8 cellular contexts compared by ENCODE assay signal in genomic region chr12:57735952-57736742, GRCh38. TPM values are rescaled to one million over a fixed set of nuclear protein-coding genes. Genes with fewer than 3 reads are reported as not detected.
DNase-seq lines count a peak whose midpoint lies in the region; TF ChIP-seq lines count a peak whose summit lies in the region.

No MANE protein-coding gene starts in this region.

- peak overlapping the region; percentile 21 to 77 (median 64) for H3K4me3 ChIP-seq in dorsolateral prefrontal cortex
- peak overlapping the region; percentile 88 for H3K4me3 ChIP-seq in neural cell (ENCODE audit: low read length)

- peak; percentile 61 for TF ChIP-seq RAD21 in neural cell (conservative IDR thresholded peaks at IDR 0.05)

- CTCF ChIA-PET in Calu3 (lab: Charles Lee) = interaction anchor here (0.7 to 3.4 kb wide), 6 partner anchors 9 to 153 kb away, joined by 3 to 18 read pairs (median 6); partner anchors contain the start of gene TSPAN31

- no peak for TF ChIP-seq EP300 in neural cell (conservative IDR thresholded peaks at IDR 0.05; ENCODE audit: poor library complexity, severe bottlenecking)

- H3K36me3 ChIP-seq in neural cell (ENCODE audit: insufficient read depth, low read length) = peaks cover 16% of the 10 kb centered on the region

- no peaks in the 10 kb centered on the region for H3F3A ChIP-seq in neural cell (ENCODE audit: insufficient read depth, low read length, poor library complexity, severe bottlenecking)

- peak overlapping the region; percentile 90 for H3K4me2 ChIP-seq in neural cell (ENCODE audit: low read length)

- H3K9me2 ChIP-seq in neural cell (ENCODE audit: insufficient read depth, low read length) = no peaks in the 10 kb centered on the region

- peaks cover 92% of the 10 kb centered on the region for H3K27me3 Mint-ChIP-seq in Calu3 (ENCODE audit: unreplicated experiment)

- TF ChIP-seq CTCF in Calu3 (IDR thresholded peaks at IDR 0.05; ENCODE audit: unreplicated experiment) (no peak), dorsolateral prefrontal cortex (IDR thresholded peaks at IDR 0.05 in 54 of 56, conservative IDR thresholded peaks at IDR 0.05 in 2 of 56; ENCODE audit: low read depth in 1 of 56, partially characterized antibody in 56 of 56) (peak in 47 of 56 donors; percentile 13 to 61 (median 31)), neural cell (IDR thresholded peaks at IDR 0.05; ENCODE audit: poor library complexity, severe bottlenecking) (peak; percentile 64), GM13977 (IDR thresholded peaks at IDR 0.05; ENCODE audit: extremely low read depth, insufficient read depth, missing control alignments) (no peak)

- peak overlapping the region; percentile 57 for H3K4me3 Mint-ChIP-seq in Calu3 (ENCODE audit: low read depth, unreplicated experiment)

- no peaks in the 10 kb centered on the region for H3K9me3 Mint-ChIP-seq in Calu3 (ENCODE audit: low read depth, unreplicated experiment)

- BruUV-seq in Calu3 (replicated peaks; lab: Mats Ljungman, UMichigan) = no TSS peak

- H3K4me1 Mint-ChIP-seq in Calu3 (ENCODE audit: low read depth, unreplicated experiment) = peaks cover 28% of the 10 kb centered on the region

- H3K9ac ChIP-seq in neural cell (ENCODE audit: low read length) = peak overlapping the region; percentile 95

- H3K36me3 Mint-ChIP-seq in Calu3 (ENCODE audit: insufficient read depth, unreplicated experiment) = no peaks in the 10 kb centered on the region

- H3K9me3 ChIP-seq in neural cell (ENCODE audit: low read length) = no peaks in the 10 kb centered on the region

- no peaks in the 10 kb centered on the region for H3K79me2 ChIP-seq in neural cell (replicated peaks; ENCODE audit: insufficient read depth, low read length)

- no peak overlapping the region for H2AFZ ChIP-seq in neural cell (ENCODE audit: low read depth, low read length)

- H3K27ac ChIP-seq in dorsolateral prefrontal cortex (peak overlapping the region in 53 of 59 donors; percentile 32 to 94 (median 79)), neural cell (ENCODE audit: low read length) (no peak overlapping the region)

- in situ Hi-C loops in GM13977 (cut with MboI; ENCODE audit: low pct_unique_long_range_greater_than_20kb, low sequenced_read_pairs, unreplicated experiment) = no loop called here

- intact Hi-C loops in Calu3 (cut with micrococcal nuclease; ENCODE audit: unreplicated experiment) (loop anchor here (2.0 kb wide), 1 partner anchor 153 kb away; no protein-coding TSS in a partner anchor), dorsolateral prefrontal cortex (cut with DNase I) (loop anchor here in 1 of 2 donors (10.0 kb wide), 1 partner anchor 151 kb away; no protein-coding TSS in a partner anchor)

- peaks cover 20% of the 10 kb centered on the region for H4K20me1 ChIP-seq in neural cell (ENCODE audit: insufficient read depth)

- H3K27me3 ChIP-seq in dorsolateral prefrontal cortex (peaks cover 0 to 60% (median 10%) of the 10 kb centered on the region in 45 donors), neural cell (ENCODE audit: insufficient read depth, low read depth, low read length) (peaks cover 45% of the 10 kb centered on the region)

- peak overlapping the region; percentile 2 for H3K27ac Mint-ChIP-seq in Calu3 (ENCODE audit: unreplicated experiment)

- DNase-seq in Calu3 (peak; percentile 48), NCI-H2227 treated with DMSO at 0.1 percent for 48 hours (lab: John Stamatoyannopoulos, UW) (peak; percentile 34), dorsolateral prefrontal cortex (peak in 5 of 10 donors; percentile 56 to 93 (median 69)), NK-92 (lab: John Stamatoyannopoulos, UW; ENCODE audit: unreplicated experiment) (no peak), GM13977 (ENCODE audit: low spot score) (no peak), KG1 (lab: John Stamatoyannopoulos, UW) (no peak)
- no peak for DNase-seq in activated CD8-positive, alpha-beta memory T cell treated with anti-CD3 and anti-CD28 coated beads for 24 hours

TF ChIP-seq in neural cell, 6 proteins besides CTCF, POLR2A, EP300 and RAD21:
- TF ChIP-seq TAF1 (IDR thresholded peaks at IDR 0.05; ENCODE audit: low read depth) (no peak), SMC3 (conservative IDR thresholded peaks at IDR 0.05; ENCODE audit: poor library complexity) (peak; percentile 43)
TF ChIP-seq in neural cell: peak in this region for 1.

RNA-seq across cellular contexts. Expression of gene AGAP2, which starts 2.4 kb away (rescaled TPM):
- total RNA-seq in Calu3 (2022) (0.57 and 0.59 TPM in 2 replicates), dorsolateral prefrontal cortex (100 to 1,000 TPM in 119 of 120 experiments, 10 to 100 TPM in 1; 76.2 to 322 (median 239) TPM)
- 19.3 and 24.9 TPM in 2 replicates for polyA plus RNA-seq in neural cell
- 33.6 and 34.3 TPM in 2 replicates for polyA minus RNA-seq in neural cell

RNA-seq across cellular contexts. Expression of gene TSPAN31, which starts 8.7 kb away (rescaled TPM):
- 40.2 and 46.7 TPM in 2 replicates for total RNA-seq in Calu3 (2022)
- total RNA-seq in dorsolateral prefrontal cortex = 10 to 100 TPM; 21.6 to 47.8 (median 33.9) TPM
- polyA plus RNA-seq in neural cell = 78.1 and 85.3 TPM in 2 replicates
- polyA minus RNA-seq in neural cell = 37.5 and 39.0 TPM in 2 replicates

RNA-seq across cellular contexts. Expression of gene CDK4, which starts 16.0 kb away (rescaled TPM):
- total RNA-seq in Calu3 (2022) = 188 and 199 TPM in 2 replicates
- 10 to 100 TPM; 20.2 to 50.6 (median 29.3) TPM for total RNA-seq in dorsolateral prefrontal cortex
- polyA plus RNA-seq in neural cell = 81.3 and 104 TPM in 2 replicates
- polyA minus RNA-seq in neural cell = 53.9 and 59.4 TPM in 2 replicates

RNA-seq across cellular contexts. Expression of gene MARCHF9, which starts 18.8 kb away (rescaled TPM):
- total RNA-seq in Calu3 (2022) (39.0 and 42.4 TPM in 2 replicates), dorsolateral prefrontal cortex (10 to 100 TPM; 11.5 to 26.2 (median 18.3) TPM)
- polyA plus RNA-seq in neural cell = 34.5 and 47.8 TPM in 2 replicates
- polyA minus RNA-seq in neural cell = 23.6 and 29.9 TPM in 2 replicates

RNA-seq across cellular contexts. Expression of gene CYP27B1, which starts 30.7 kb away (rescaled TPM):
- total RNA-seq in Calu3 (2022) = 1.8 TPM in 2 replicates
- 1 to 10 TPM in 25 of 120 experiments, under 1 TPM in 60, not detected in 35; 0.18 to 5.3 (median 0.63) TPM for total RNA-seq in dorsolateral prefrontal cortex
- polyA plus RNA-seq in neural cell = 0.86 and 1.4 TPM in 2 replicates
- not detected in 2 replicates for polyA minus RNA-seq in neural cell

Comparison
In these comparisons a context has a peak if more than half of its experiments do, and no peak if none do; other contexts are left out.
1. DNase-seq: peak in Calu3 (single experiment) and NCI-H2227 treated with DMSO at 0.1 percent for 48 hours (single experiment); none in NK-92 (single experiment), GM13977 (single experiment), activated CD8-positive, alpha-beta memory T cell treated with anti-CD3 and anti-CD28 coated beads for 24 hours (single experiment) and KG1 (single experiment).
2. CTCF ChIP-seq: peak in dorsolateral prefrontal cortex (47 of 56) and neural cell (single experiment); none in Calu3 (single experiment) and GM13977 (single experiment).
3. RNA of gene AGAP2, which starts 2.4 kb away (total RNA-seq): 76.2 to 322 TPM in dorsolateral prefrontal cortex; 0.57 to 0.59 TPM in Calu3; every median in the first group is over 10 times any median in the second.